In the genomic region with DNA sequence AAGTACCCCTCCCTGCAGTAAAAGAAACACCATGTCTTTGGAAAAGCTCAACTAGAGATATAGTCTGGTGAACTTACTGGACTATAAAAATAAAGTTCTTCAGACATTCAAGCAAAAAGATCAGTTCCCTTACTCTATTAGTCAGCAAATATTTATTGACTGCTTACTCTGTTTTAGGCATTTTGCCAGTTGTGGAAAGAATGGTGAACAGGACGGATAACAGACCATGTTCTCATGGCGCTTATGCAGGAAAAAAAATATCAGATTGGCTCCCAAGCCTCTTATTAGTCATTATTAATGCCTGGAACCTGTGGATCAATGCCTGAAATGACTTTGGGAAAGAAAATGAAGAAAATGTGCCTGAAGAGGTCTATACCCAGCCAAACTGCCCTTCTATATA, we compare ENCODE assay signal across 21 cellular contexts.
"Had no signal": no experiment of that assay in that cellular context is flagged by ENCODE, and none has a peak within 500 bp of the region (broad histone marks: within the 10 kb centered on the region; RNA-seq: fewer than 3 reads in every experiment).

No MANE protein-coding gene starts in this region.

- H3K9ac ChIP-seq: neural progenitor cell had no signal

- H3K36me3 ChIP-seq: esophagus squamous epithelium, lower lobe of right lung, neural progenitor cell, upper lobe of left lung had no signal

- H3K9me3 ChIP-seq: body of pancreas, lower lobe of right lung, upper lobe of left lung had no signal

- H2AFZ ChIP-seq: neural progenitor cell had no signal

- H3K27ac ChIP-seq: body of pancreas, esophagus squamous epithelium, lower lobe of right lung, neural progenitor cell, upper lobe of left lung had no signal

- H3K4me3 ChIP-seq: body of pancreas, esophagus squamous epithelium, lower lobe of right lung, neural progenitor cell, upper lobe of left lung had no signal

- DNase-seq: activated B cell treated with CpG ODN at 0.5 μM for 24 hours; activated CD4-positive, alpha-beta memory T cell treated with anti-CD3 and anti-CD28 coated beads for 36 hours; activated CD4-positive, alpha-beta T cell treated with anti-CD3 and anti-CD28 coated beads for 4 hours; activated effector memory CD4-positive, alpha-beta T cell treated with Interleukin-2 at 50 U/mL for 16 hours; activated naive CD4-positive, alpha-beta T cell treated with anti-CD3 and anti-CD28 coated beads, Interleukin-2, amount 10 ng/mL, durations not matched to agents 7 days and 5 days; activated T-cell treated with anti-CD3 and anti-CD28 coated beads, Interleukin-2, amount 50 U/mL, for 48 hours; body of pancreas; central memory CD4-positive, alpha-beta T cell; esophagus squamous epithelium; foreskin fibroblast; kidney; lower lobe of right lung; naive thymus-derived CD8-positive, alpha-beta T cell; posterior cingulate gyrus; retina; stimulated activated CD4-positive, alpha-beta T cell treated with anti-CD3 and anti-CD28 coated beads, Interleukin-4, amount 100 ng/mL, for 4 hours; stimulated activated naive CD8-positive, alpha-beta T cell treated with anti-CD3 and anti-CD28 coated beads, Interleukin-15, Interleukin-2, amounts not matched to agents 100 U/mL and 50 U/mL, for 24 hours; T-helper 1 cell; upper lobe of left lung had no signal

- H3K4me1 ChIP-seq: body of pancreas, esophagus squamous epithelium, lower lobe of right lung, neural progenitor cell, upper lobe of left lung had no signal

- H3K4me2 ChIP-seq: neural progenitor cell had no signal

- ATAC-seq: body of pancreas; left lobe of liver; lower lobe of right lung; naive thymus-derived CD8-positive, alpha-beta T cell; stimulated activated naive CD8-positive, alpha-beta T cell treated with anti-CD3 and anti-CD28 coated beads, Interleukin-15, Interleukin-2, amounts not matched to agents 100 U/mL and 50 U/mL, for 24 hours had no signal

- H3K27me3 ChIP-seq: body of pancreas, esophagus squamous epithelium, neural progenitor cell, upper lobe of left lung had no signal
